8 cellular contexts compared by ENCODE assay signal in the genomic region with DNA sequence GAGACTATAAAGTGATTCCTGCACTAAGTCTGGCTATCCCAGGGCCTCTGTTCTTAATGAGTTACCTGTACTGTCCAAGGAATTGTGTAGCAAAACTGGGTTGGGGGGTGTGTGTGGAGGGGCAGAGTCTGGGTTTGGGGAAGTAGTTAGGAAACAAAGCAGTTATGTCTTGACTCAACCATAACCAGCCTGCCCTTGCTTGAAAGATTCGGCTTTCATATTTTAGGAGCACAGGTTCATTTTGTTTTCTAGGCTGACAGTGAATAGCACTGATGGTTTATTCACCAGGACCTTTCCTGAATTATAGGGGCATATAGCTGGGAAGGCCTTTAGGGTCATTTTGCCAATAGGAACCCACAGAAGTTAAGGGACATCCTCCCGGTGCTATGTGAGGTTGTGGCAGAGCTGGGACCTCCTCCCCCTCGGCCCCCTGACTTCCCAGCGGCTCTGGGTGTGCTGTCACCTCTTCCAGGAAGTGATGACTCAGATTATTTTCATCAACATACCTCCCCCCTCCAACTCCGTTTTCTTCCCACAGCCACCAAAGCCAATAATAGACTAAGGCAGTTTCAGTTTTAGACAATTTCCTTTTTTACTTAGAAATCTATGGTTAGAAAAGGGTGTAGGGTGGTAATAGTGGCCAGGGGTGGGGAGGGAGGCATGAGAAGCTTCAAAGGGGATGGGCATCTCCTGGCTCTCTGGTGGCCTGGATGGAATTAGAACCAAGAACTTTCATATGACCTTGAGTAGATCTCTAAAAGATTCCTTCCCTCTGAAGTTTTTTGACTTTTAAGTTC. TPM values are rescaled to one million over a fixed set of nuclear protein-coding genes. Genes with fewer than 3 reads are reported as not detected.
DNase-seq lines count a peak whose midpoint lies in the region; ATAC-seq, FAIRE-seq and TF ChIP-seq lines count a peak whose summit lies in the region.

No MANE protein-coding gene starts in this region.

- H3K9ac ChIP-seq in kidney (ENCODE audit: low read length in 2 of 2) = no peak overlapping the region

- TF ChIP-seq CTCF in kidney (IDR thresholded peaks at IDR 0.05; ENCODE audit: borderline replicate concordance, extremely low read depth, insufficient read depth) = no peak

- POLR2A ChIA-PET in activated naive CD8-positive, alpha-beta T cell treated with anti-CD3 and anti-CD28 coated beads, Interleukin-2, amount 10 ng/mL, durations not matched to agents 7 days and 5 days (lab: Charles Lee) = interaction anchor here (0.6 to 1.3 kb wide), 3 partner anchors 34 to 652 kb away, joined by 3 read pairs; no protein-coding TSS in a partner anchor

- H3K9me3 ChIP-seq in SJSA1 (replicated peaks) = no peaks in the 10 kb centered on the region
- no peaks in the 10 kb centered on the region for H3K9me3 ChIP-seq in kidney (ENCODE audit: control insufficient read depth in 1 of 2, low read length in 2 of 2)

- peaks cover 39% of the 10 kb centered on the region for H3K27me3 Mint-ChIP-seq in activated naive CD8-positive, alpha-beta T cell treated with anti-CD3 and anti-CD28 coated beads, Interleukin-2, amount 10 ng/mL, durations not matched to agents 7 days and 5 days

- DNase-seq in SJSA1 (ENCODE audit: low read depth in 1 of 2, low spot score in 2 of 2) (peak; percentile 73 to 81), kidney (peak; percentile 87), NCI-H748 treated with DMSO at 0.1 percent for 48 hours (lab: John Stamatoyannopoulos, UW) (no peak), NCI-H1930 (lab: John Stamatoyannopoulos, UW) (no peak)
- peak; percentile 62 for DNase-seq in activated naive CD8-positive, alpha-beta T cell treated with anti-CD3 and anti-CD28 coated beads, Interleukin-2, amount 10 ng/mL, durations not matched to agents 7 days and 5 days
- peak; percentile 31 to 48 (median 43) for DNase-seq in stimulated activated CD4-positive, alpha-beta T cell treated with anti-CD3 and anti-CD28 coated beads, TNF-alpha, amount 100 ng/mL, for 4 hours (ENCODE audit: low read depth in 3 of 3)

- H3K27ac ChIP-seq in SJSA1 (peak overlapping the region; percentile 69), kidney (ENCODE audit: low read depth in 2 of 2, low read length in 2 of 2) (peak overlapping the region; percentile 84)

- intact Hi-C loops in kidney (cut with DNase I) = no loop called here

- peak overlapping the region; percentile 55 for H3K27ac Mint-ChIP-seq in activated naive CD8-positive, alpha-beta T cell treated with anti-CD3 and anti-CD28 coated beads, Interleukin-2, amount 10 ng/mL, durations not matched to agents 7 days and 5 days

- H3K4me1 Mint-ChIP-seq in activated naive CD8-positive, alpha-beta T cell treated with anti-CD3 and anti-CD28 coated beads, Interleukin-2, amount 10 ng/mL, durations not matched to agents 7 days and 5 days = peaks cover 55% of the 10 kb centered on the region

- H3K4me3 Mint-ChIP-seq in activated naive CD8-positive, alpha-beta T cell treated with anti-CD3 and anti-CD28 coated beads, Interleukin-2, amount 10 ng/mL, durations not matched to agents 7 days and 5 days = peak overlapping the region; percentile 52

- peak; percentile 44 for ATAC-seq in GM18498 (IDR thresholded peaks at IDR 0.05; ENCODE audit: unreplicated experiment)
- peak; percentile 41 for ATAC-seq in HG02970 (IDR thresholded peaks at IDR 0.05; ENCODE audit: low FRiP score, unreplicated experiment)
- peak; percentile 89 for ATAC-seq in activated naive CD8-positive, alpha-beta T cell treated with anti-CD3 and anti-CD28 coated beads, Interleukin-2, amount 10 ng/mL, durations not matched to agents 7 days and 5 days (ENCODE audit: low read depth)

- H3K4me1 ChIP-seq in SJSA1 (replicated peaks) (peaks cover 68% of the 10 kb centered on the region), kidney (ENCODE audit: control insufficient read depth in 1 of 2, insufficient read depth in 1 of 2, low read depth in 1 of 2, low read length in 2 of 2) (peaks cover 23 to 36% of the 10 kb centered on the region in 2 donors)

- no peaks in the 10 kb centered on the region for H3K27me3 ChIP-seq in SJSA1 (replicated peaks)

- H3K4me3 ChIP-seq in SJSA1 = no peak overlapping the region
- no peak overlapping the region for H3K4me3 ChIP-seq in kidney (ENCODE audit: low read length in 2 of 2)

- no peak for FAIRE-seq in kidney (lab: Jason Lieb, UNC)

- H3K36me3 ChIP-seq in SJSA1 (peaks cover under 1% of the 10 kb centered on the region; the same call in 1 of the 2 replicates), kidney (ENCODE audit: control insufficient read depth in 1 of 2, insufficient read depth in 2 of 2, low read length in 2 of 2) (no peaks in the 10 kb centered on the region)

- H3K36me3 Mint-ChIP-seq in activated naive CD8-positive, alpha-beta T cell treated with anti-CD3 and anti-CD28 coated beads, Interleukin-2, amount 10 ng/mL, durations not matched to agents 7 days and 5 days = peaks cover 12% of the 10 kb centered on the region

- peaks cover 5% of the 10 kb centered on the region for H3K9me3 Mint-ChIP-seq in activated naive CD8-positive, alpha-beta T cell treated with anti-CD3 and anti-CD28 coated beads, Interleukin-2, amount 10 ng/mL, durations not matched to agents 7 days and 5 days

RNA-seq across cellular contexts. Expression of a gene that starts 44.8 kb away (rescaled TPM):
- 9.9 and 12.6 TPM in 2 replicates for total RNA-seq in SJSA1 (2014; rRNA removed; shearing (Covaris generic))
- 1 to 10 TPM; 1.8 to 1.9 TPM for total RNA-seq in activated naive CD8-positive, alpha-beta T cell treated with anti-CD3 and anti-CD28 coated beads, Interleukin-2, amount 10 ng/mL, durations not matched to agents 7 days and 5 days
- 71.7 TPM for total RNA-seq in kidney
- polyA plus RNA-seq in kidney (ENCODE audit: insufficient read depth, low read depth, low replicate concordance) = 2.7 TPM

Comparison
In these comparisons a context has a peak if more than half of its experiments do, and no peak if none do; other contexts are left out.
1. DNase-seq: peak in SJSA1 (2 of 2), activated naive CD8-positive, alpha-beta T cell treated with anti-CD3 and anti-CD28 coated beads, Interleukin-2, amount 10 ng/mL, durations not matched to agents 7 days and 5 days (single experiment), kidney (single experiment) and stimulated activated CD4-positive, alpha-beta T cell treated with anti-CD3 and anti-CD28 coated beads, TNF-alpha, amount 100 ng/mL, for 4 hours (3 of 3); none in NCI-H748 treated with DMSO at 0.1 percent for 48 hours (single experiment) and NCI-H1930 (0 of 2).
2. Peak in every context shown above with its lines, with median percentiles within 50 percentile points of each other: ATAC-seq.